8 cellular contexts compared by ENCODE assay signal in the genomic region with DNA sequence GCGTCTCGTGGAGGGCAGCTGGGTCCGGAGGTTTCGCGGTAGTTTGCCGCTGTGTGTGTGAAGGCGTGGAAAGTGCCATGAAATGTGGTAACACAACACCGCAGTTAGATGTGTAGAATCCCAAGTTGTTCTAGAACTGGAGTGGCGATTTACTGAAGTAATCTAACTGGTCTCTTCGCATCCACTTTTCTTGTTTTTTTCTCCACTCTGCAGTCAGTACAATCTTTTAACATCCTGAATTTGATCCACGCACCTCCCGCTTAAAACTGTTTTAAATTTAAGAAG. TPM values are rescaled to one million over a fixed set of nuclear protein-coding genes. Genes with fewer than 3 reads are reported as not detected.
A peak's percentile ranks its signal among the peaks of the same experiment; 100 is the strongest.
DNase-seq lines count a peak whose midpoint lies in the region; ATAC-seq and TF ChIP-seq lines count a peak whose summit lies in the region.

No MANE protein-coding gene starts in this region.

- POLR2A ChIA-PET in CD4-positive, alpha-beta memory T cell (lab: Charles Lee; ENCODE audit: partially characterized antibody), result interaction anchor here (0.9 to 5.4 kb wide), 11 partner anchors 25 to 1640 kb away, joined by 3 to 66 read pairs (median 5); partner anchors contain the start of genes FAM162A, GSK3B, LRRC58 and MIX23

- DNase-seq in CD4-positive, alpha-beta memory T cell, result no peak
- peak; percentile 8 for DNase-seq in LoVo (ENCODE audit: low spot score)
- peak; percentile 48 for DNase-seq in choroid plexus epithelial cell (ENCODE audit: low read depth)
- DNase-seq in naive B cell, result no peak
- DNase-seq in COLO668 (lab: John Stamatoyannopoulos, UW; ENCODE audit: unreplicated experiment), result no peak
- no peak for DNase-seq in NCI-H146 (lab: John Stamatoyannopoulos, UW)

- H3K36me3 ChIP-seq in CD4-positive, alpha-beta memory T cell (ENCODE audit: insufficient read depth, low read length), result peaks cover 4% of the 10 kb centered on the region

- H3K4me3 ChIP-seq in CD4-positive, alpha-beta memory T cell (ENCODE audit: low read length in 2 of 2), result peak overlapping the region; percentile 83 to 92
- H3K4me3 ChIP-seq in choroid plexus epithelial cell (ENCODE audit: low read depth, low read length), result peak overlapping the region; percentile 95

- CTCF ChIA-PET in CD4-positive, alpha-beta memory T cell (lab: Charles Lee; ENCODE audit: partially characterized antibody), result interaction anchor here (2.0 to 2.5 kb wide), 2 partner anchors 23 to 175 kb away, joined by 10 to 12 read pairs; no protein-coding TSS in a partner anchor

- H3K4me1 Mint-ChIP-seq in CD4-positive, alpha-beta memory T cell, result peaks cover 21 to 52% (median 39%) of the 10 kb centered on the region in 4 donors
- H3K4me1 Mint-ChIP-seq in naive B cell, result peaks cover 30 to 47% (median 42%) of the 10 kb centered on the region in 3 donors

- peaks cover 30% of the 10 kb centered on the region for H3K4me1 ChIP-seq in CD4-positive, alpha-beta memory T cell (ENCODE audit: insufficient read depth, low read length)

- H3K4me3 Mint-ChIP-seq in CD4-positive, alpha-beta memory T cell, result peak overlapping the region; percentile 89 to 98 (median 96)
- H3K4me3 Mint-ChIP-seq in naive B cell, result peak overlapping the region; percentile 82 to 99 (median 96)

- H3K9me3 ChIP-seq in CD4-positive, alpha-beta memory T cell (ENCODE audit: control insufficient read depth in 1 of 2, low read length in 2 of 2), result no peaks in the 10 kb centered on the region

- H3K27me3 ChIP-seq in CD4-positive, alpha-beta memory T cell (ENCODE audit: insufficient read depth, low read length), result no peaks in the 10 kb centered on the region

- peaks cover 4 to 10% of the 10 kb centered on the region in 2 donors for H3K36me3 Mint-ChIP-seq in CD4-positive, alpha-beta memory T cell
- H3K36me3 Mint-ChIP-seq in naive B cell, result no peaks in the 10 kb centered on the region

- peak overlapping the region; percentile 98 for H3K27ac ChIP-seq in CD4-positive, alpha-beta memory T cell (ENCODE audit: low read depth, low read length)

- ATAC-seq in naive B cell (ENCODE audit: low read depth in 2 of 2) (no peak), GM19463 (IDR thresholded peaks at IDR 0.05; ENCODE audit: unreplicated experiment) (no peak), GM19452 (IDR thresholded peaks at IDR 0.05; ENCODE audit: unreplicated experiment) (no peak)

- intact Hi-C loops in CD4-positive, alpha-beta memory T cell (cut with micrococcal nuclease), result loop anchor here (5.0 kb wide), 2 partner anchors 36 to 1066 kb away; partner anchors contain the start of gene COX17

- no peaks in the 10 kb centered on the region for H3K27me3 Mint-ChIP-seq in CD4-positive, alpha-beta memory T cell
- H3K27me3 Mint-ChIP-seq in naive B cell, result no peaks in the 10 kb centered on the region

- H3K27ac Mint-ChIP-seq in CD4-positive, alpha-beta memory T cell, result peak overlapping the region; percentile 96 to 99 (median 98)
- peak overlapping the region; percentile 96 to 99 (median 99) for H3K27ac Mint-ChIP-seq in naive B cell

- H3K9me3 Mint-ChIP-seq in CD4-positive, alpha-beta memory T cell, result peaks cover 0 to 2% (median 0%) of the 10 kb centered on the region in 8 donors
- H3K9me3 Mint-ChIP-seq in naive B cell, result no peaks in the 10 kb centered on the region

- TF ChIP-seq CTCF in choroid plexus epithelial cell (conservative IDR thresholded peaks at IDR 0.05; ENCODE audit: low read depth, low read length), result no peak

RNA-seq across cellular contexts. Expression of gene GTF2E1, which starts 0.5 kb away (rescaled TPM):
- 10 to 100 TPM; 30.0 to 30.2 TPM for total RNA-seq in CD4-positive, alpha-beta memory T cell
- 10 to 100 TPM; 15.3 to 16.1 TPM for polyA plus RNA-seq in CD4-positive, alpha-beta memory T cell
- polyA plus RNA-seq in naive B cell (ENCODE audit: low read depth in 6 of 6), result 10 to 100 TPM; 10.2 to 21.1 (median 14.1) TPM

RNA-seq across cellular contexts. Expression of gene RABL3, which starts 0.7 kb away (rescaled TPM):
- 10 to 100 TPM; 31.9 to 33.0 TPM for total RNA-seq in CD4-positive, alpha-beta memory T cell
- polyA plus RNA-seq in CD4-positive, alpha-beta memory T cell, result 10 to 100 TPM; 34.7 to 37.4 TPM
- polyA plus RNA-seq in naive B cell (ENCODE audit: low read depth in 6 of 6), result 10 to 100 TPM; 12.7 to 24.6 (median 21.6) TPM

Comparison
In these comparisons a context has a peak if more than half of its experiments do, and no peak if none do; other contexts are left out.
1. DNase-seq: peak in LoVo (single experiment) and choroid plexus epithelial cell (single experiment); none in CD4-positive, alpha-beta memory T cell (0 of 5), naive B cell (single experiment), COLO668 (single experiment) and NCI-H146 (single experiment).